In the genomic region with DNA sequence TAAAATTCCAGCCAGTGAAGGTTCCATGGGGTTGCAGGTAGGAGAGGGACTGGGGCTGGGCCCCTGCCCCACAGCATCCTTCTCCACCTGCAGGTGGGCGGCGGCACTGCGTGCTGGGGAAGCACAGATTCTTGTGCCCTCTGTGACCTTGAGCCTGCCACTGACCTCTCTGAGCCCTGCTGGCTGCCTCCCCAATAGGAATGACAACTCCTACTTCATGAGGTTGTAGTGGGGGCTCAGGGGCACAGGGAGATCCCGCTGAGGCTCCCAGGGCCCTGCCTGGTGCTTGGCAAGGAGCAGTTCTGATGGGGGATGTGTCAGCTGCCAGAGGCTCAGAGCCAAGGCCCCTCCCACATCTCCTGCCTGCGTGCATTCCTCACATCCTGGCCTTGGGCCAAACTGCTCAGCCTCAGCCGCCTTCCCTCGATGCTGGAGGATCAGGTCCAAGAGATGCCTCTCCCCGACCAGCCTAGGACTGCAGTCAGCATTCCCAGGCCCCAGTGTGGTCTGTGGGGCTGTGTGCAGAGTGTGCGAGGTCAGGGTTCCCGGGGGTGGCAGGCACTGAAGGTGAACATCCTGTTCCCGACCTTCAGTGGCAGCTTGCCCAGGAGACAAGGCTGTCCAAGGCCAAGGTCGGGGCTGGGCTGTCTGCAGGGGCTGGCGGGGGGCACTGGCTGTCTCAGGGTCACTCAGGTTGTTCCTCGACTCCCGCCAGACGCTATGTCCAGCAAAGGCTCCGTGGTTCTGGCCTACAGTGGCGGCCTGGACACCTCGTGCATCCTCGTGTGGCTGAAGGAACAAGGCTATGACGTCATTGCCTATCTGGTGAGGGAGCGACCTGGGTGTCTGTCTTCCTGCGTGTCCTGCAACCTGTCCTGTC, we compare ENCODE assay signal across 1 cellular context.
TF ChIP-seq lines count a peak whose summit lies in the region.

No MANE protein-coding gene starts in this region.

TF ChIP-seq in K562, 482 proteins besides CTCF, POLR2A, EP300 and RAD21 (continued from another document):
- TF ChIP-seq, protein P1, sequence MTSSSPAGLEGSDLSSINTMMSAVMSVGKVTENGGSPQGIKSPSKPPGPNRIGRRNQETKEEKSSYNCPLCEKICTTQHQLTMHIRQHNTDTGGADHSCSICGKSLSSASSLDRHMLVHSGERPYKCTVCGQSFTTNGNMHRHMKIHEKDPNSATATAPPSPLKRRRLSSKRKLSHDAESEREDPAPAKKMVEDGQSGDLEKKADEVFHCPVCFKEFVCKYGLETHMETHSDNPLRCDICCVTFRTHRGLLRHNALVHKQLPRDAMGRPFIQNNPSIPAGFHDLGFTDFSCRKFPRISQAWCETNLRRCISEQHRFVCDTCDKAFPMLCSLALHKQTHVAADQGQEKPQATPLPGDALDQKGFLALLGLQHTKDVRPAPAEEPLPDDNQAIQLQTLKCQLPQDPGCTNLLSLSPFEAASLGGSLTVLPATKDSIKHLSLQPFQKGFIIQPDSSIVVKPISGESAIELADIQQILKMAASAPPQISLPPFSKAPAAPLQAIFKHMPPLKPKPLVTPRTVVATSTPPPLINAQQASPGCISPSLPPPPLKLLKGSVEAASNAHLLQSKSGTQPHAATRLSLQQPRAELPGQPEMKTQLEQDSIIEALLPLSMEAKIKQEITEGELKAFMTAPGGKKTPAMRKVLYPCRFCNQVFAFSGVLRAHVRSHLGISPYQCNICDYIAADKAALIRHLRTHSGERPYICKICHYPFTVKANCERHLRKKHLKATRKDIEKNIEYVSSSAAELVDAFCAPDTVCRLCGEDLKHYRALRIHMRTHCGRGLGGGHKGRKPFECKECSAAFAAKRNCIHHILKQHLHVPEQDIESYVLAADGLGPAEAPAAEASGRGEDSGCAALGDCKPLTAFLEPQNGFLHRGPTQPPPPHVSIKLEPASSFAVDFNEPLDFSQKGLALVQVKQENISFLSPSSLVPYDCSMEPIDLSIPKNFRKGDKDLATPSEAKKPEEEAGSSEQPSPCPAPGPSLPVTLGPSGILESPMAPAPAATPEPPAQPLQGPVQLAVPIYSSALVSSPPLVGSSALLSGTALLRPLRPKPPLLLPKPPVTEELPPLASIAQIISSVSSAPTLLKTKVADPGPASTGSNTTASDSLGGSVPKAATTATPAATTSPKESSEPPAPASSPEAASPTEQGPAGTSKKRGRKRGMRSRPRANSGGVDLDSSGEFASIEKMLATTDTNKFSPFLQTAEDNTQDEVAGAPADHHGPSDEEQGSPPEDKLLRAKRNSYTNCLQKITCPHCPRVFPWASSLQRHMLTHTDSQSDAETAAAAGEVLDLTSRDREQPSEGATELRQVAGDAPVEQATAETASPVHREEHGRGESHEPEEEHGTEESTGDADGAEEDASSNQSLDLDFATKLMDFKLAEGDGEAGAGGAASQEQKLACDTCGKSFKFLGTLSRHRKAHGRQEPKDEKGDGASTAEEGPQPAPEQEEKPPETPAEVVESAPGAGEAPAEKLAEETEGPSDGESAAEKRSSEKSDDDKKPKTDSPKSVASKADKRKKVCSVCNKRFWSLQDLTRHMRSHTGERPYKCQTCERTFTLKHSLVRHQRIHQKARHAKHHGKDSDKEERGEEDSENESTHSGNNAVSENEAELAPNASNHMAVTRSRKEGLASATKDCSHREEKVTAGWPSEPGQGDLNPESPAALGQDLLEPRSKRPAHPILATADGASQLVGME (CRISPR knock-in tag; IDR thresholded peaks at IDR 0.05) = no peak
- TF ChIP-seq SPI1 (IDR thresholded peaks at IDR 0.05; ENCODE audit: borderline replicate concordance, low read depth, low read length) (no peak), IRF2 (CRISPR knock-in tag; IDR thresholded peaks at IDR 0.05) (no peak), TCFL5 (CRISPR knock-in tag; conservative IDR thresholded peaks at IDR 0.05) (no peak), ELK1 (CRISPR knock-in tag; IDR thresholded peaks at IDR 0.05) (no peak), RBM17 (IDR thresholded peaks at IDR 0.05; ENCODE audit: borderline replicate concordance, low read depth, low read length) (no peak), ZNF764 (CRISPR knock-in tag; IDR thresholded peaks at IDR 0.05; ENCODE audit: low read depth) (no peak), ZNF24 (IDR thresholded peaks at IDR 0.05) (no peak), PPARD (CRISPR knock-in tag; IDR thresholded peaks at IDR 0.05) (no peak), TCF7 (IDR thresholded peaks at IDR 0.05; ENCODE audit: borderline replicate concordance) (no peak), RB1 (IDR thresholded peaks at IDR 0.05; ENCODE audit: low read depth) (no peak), ZNF133 (CRISPR knock-in tag; IDR thresholded peaks at IDR 0.05) (no peak), LEF1 (IDR thresholded peaks at IDR 0.05) (no peak), CREM (IDR thresholded peaks at IDR 0.05; ENCODE audit: low read depth) (peak; percentile 79), SIN3B (IDR thresholded peaks at IDR 0.05; ENCODE audit: low read depth) (no peak), MCM7 (IDR thresholded peaks at IDR 0.05) (no peak), SMAD4 (CRISPR knock-in tag; conservative IDR thresholded peaks at IDR 0.05) (0 out of 2 replicates have a peak, but pooled peaks have one; percentile 27)
- TF ChIP-seq, protein P2, sequence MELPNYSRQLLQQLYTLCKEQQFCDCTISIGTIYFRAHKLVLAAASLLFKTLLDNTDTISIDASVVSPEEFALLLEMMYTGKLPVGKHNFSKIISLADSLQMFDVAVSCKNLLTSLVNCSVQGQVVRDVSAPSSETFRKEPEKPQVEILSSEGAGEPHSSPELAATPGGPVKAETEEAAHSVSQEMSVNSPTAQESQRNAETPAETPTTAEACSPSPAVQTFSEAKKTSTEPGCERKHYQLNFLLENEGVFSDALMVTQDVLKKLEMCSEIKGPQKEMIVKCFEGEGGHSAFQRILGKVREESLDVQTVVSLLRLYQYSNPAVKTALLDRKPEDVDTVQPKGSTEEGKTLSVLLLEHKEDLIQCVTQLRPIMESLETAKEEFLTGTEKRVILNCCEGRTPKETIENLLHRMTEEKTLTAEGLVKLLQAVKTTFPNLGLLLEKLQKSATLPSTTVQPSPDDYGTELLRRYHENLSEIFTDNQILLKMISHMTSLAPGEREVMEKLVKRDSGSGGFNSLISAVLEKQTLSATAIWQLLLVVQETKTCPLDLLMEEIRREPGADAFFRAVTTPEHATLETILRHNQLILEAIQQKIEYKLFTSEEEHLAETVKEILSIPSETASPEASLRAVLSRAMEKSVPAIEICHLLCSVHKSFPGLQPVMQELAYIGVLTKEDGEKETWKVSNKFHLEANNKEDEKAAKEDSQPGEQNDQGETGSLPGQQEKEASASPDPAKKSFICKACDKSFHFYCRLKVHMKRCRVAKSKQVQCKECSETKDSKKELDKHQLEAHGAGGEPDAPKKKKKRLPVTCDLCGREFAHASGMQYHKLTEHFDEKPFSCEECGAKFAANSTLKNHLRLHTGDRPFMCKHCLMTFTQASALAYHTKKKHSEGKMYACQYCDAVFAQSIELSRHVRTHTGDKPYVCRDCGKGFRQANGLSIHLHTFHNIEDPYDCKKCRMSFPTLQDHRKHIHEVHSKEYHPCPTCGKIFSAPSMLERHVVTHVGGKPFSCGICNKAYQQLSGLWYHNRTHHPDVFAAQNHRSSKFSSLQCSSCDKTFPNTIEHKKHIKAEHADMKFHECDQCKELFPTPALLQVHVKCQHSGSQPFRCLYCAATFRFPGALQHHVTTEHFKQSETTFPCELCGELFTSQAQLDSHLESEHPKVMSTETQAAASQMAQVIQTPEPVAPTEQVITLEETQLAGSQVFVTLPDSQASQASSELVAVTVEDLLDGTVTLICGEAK (IDR thresholded peaks at IDR 0.05) = no peak
- TF ChIP-seq, protein P2 (CRISPR knock-in tag; IDR thresholded peaks at IDR 0.05) = no peak
- TF ChIP-seq, protein P3, sequence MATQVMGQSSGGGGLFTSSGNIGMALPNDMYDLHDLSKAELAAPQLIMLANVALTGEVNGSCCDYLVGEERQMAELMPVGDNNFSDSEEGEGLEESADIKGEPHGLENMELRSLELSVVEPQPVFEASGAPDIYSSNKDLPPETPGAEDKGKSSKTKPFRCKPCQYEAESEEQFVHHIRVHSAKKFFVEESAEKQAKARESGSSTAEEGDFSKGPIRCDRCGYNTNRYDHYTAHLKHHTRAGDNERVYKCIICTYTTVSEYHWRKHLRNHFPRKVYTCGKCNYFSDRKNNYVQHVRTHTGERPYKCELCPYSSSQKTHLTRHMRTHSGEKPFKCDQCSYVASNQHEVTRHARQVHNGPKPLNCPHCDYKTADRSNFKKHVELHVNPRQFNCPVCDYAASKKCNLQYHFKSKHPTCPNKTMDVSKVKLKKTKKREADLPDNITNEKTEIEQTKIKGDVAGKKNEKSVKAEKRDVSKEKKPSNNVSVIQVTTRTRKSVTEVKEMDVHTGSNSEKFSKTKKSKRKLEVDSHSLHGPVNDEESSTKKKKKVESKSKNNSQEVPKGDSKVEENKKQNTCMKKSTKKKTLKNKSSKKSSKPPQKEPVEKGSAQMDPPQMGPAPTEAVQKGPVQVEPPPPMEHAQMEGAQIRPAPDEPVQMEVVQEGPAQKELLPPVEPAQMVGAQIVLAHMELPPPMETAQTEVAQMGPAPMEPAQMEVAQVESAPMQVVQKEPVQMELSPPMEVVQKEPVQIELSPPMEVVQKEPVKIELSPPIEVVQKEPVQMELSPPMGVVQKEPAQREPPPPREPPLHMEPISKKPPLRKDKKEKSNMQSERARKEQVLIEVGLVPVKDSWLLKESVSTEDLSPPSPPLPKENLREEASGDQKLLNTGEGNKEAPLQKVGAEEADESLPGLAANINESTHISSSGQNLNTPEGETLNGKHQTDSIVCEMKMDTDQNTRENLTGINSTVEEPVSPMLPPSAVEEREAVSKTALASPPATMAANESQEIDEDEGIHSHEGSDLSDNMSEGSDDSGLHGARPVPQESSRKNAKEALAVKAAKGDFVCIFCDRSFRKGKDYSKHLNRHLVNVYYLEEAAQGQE (CRISPR knock-in tag; IDR thresholded peaks at IDR 0.05; ENCODE audit: low read depth) = no peak
- TF ChIP-seq, protein P4, sequence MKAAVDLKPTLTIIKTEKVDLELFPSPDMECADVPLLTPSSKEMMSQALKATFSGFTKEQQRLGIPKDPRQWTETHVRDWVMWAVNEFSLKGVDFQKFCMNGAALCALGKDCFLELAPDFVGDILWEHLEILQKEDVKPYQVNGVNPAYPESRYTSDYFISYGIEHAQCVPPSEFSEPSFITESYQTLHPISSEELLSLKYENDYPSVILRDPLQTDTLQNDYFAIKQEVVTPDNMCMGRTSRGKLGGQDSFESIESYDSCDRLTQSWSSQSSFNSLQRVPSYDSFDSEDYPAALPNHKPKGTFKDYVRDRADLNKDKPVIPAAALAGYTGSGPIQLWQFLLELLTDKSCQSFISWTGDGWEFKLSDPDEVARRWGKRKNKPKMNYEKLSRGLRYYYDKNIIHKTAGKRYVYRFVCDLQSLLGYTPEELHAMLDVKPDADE (conservative IDR thresholded peaks at IDR 0.05; ENCODE audit: control insufficient read depth, low read depth, low read length) = no peak
